Comparison of ENCODE assay signal across 11 cellular contexts in the genomic region with DNA sequence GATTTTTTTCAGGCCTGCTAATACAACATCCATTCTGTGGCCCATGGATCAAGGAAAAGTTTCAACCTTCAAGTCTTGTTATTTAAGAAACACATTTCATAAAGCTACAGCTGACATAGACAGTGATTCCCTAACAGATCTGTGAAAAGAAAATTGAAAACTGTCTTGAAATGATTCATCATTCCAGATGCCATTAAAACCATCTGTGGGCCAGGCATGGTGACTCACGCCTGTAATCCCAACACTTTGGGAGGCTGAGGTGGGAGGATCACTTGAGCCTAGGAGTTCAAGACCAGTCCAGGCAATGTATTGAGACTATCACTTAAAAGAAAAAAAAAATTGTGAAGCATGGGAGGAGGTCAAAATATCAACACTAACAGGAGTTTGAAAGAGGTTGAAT. TPM values are rescaled to one million over a fixed set of nuclear protein-coding genes. Genes with fewer than 3 reads are reported as not detected.
DNase-seq lines count a peak whose midpoint lies in the region; ATAC-seq, FAIRE-seq and TF ChIP-seq lines count a peak whose summit lies in the region.
"Had no signal": no experiment of that assay in that cellular context is flagged by ENCODE, and none has a peak within 500 bp of the region (broad histone marks: within the 10 kb centered on the region; RNA-seq: fewer than 3 reads in every experiment).

No MANE protein-coding gene starts in this region.

- TF ChIP-seq RAD21 in A549 (conservative IDR thresholded peaks at IDR 0.05 in 1 of 2, IDR thresholded peaks at IDR 0.05 in 1 of 2) = no peak

- no peak for TF ChIP-seq POLR2A in A549 (IDR thresholded peaks at IDR 0.05; ENCODE audit: low read length)

- TF ChIP-seq EP300 in A549 (IDR thresholded peaks at IDR 0.05) = no peak

- H3K9me3 ChIP-seq in A549 = no peaks in the 10 kb centered on the region
- no peaks in the 10 kb centered on the region for H3K9me3 ChIP-seq in effector memory CD4-positive, alpha-beta T cell (ENCODE audit: control insufficient read depth, low read length)

- H3K4me2 ChIP-seq in A549 = no peak overlapping the region

- 50% methylated on average over 1 of the region's 1 CpG for WGBS in A549 (ENCODE audit: missing lambda C conversion rate)

- H3K4me1 ChIP-seq in A549 = peaks cover 45% of the 10 kb centered on the region
- peaks cover 22% of the 10 kb centered on the region for H3K4me1 ChIP-seq in effector memory CD4-positive, alpha-beta T cell (ENCODE audit: control insufficient read depth, insufficient read depth, low read length, poor library complexity, severe bottlenecking)

- H3K4me3 ChIP-seq in A549 = no peak overlapping the region
- H3K4me3 ChIP-seq in fibroblast of villous mesenchyme (ENCODE audit: low read depth, low read length) = no peak overlapping the region
- no peak overlapping the region for H3K4me3 ChIP-seq in effector memory CD4-positive, alpha-beta T cell (ENCODE audit: insufficient read depth, low read depth, low read length, poor library complexity, severe bottlenecking)

- POLR2A ChIA-PET in A549 (lab: Yijun Ruan, JAX) = no interaction called here
- POLR2A ChIA-PET in T-cell (lab: Charles Lee) = interaction anchor here in 1 of 2 donors (0.6 kb wide), 1 partner anchor 543 kb away, joined by 6 read pairs; no protein-coding TSS in a partner anchor

- H3K4me1 Mint-ChIP-seq in T-cell = peaks cover 12 to 52% (median 19%) of the 10 kb centered on the region in 3 donors

- ATAC-seq in A549 (peak in 1 of 2 experiments; percentile 34; a peak in 2 of 6 replicates), T-cell (replicated peaks in 1 of 4) (no peak), HG02970 (IDR thresholded peaks at IDR 0.05; ENCODE audit: low FRiP score, unreplicated experiment) (no peak), HG03378 (IDR thresholded peaks at IDR 0.05; ENCODE audit: unreplicated experiment) (no peak)

- no peak for FAIRE-seq in A549 (lab: Jason Lieb, UNC)

- H3K9me3 Mint-ChIP-seq in T-cell = no peaks in the 10 kb centered on the region

- H3K4me3 Mint-ChIP-seq in T-cell = peak overlapping the region; percentile 3 to 58 (median 4)

- CTCF ChIA-PET in A549 (lab: Yijun Ruan, JAX) (interaction anchor here (1.1 to 1.4 kb wide), 2 partner anchors 14 to 39 kb away, joined by 4 to 5 read pairs; no protein-coding TSS in a partner anchor), T-cell (lab: Charles Lee) (interaction anchor here in 1 of 2 donors (0.7 to 1.4 kb wide), 3 partner anchors 40 to 429 kb away, joined by 3 to 8 read pairs (median 4); no protein-coding TSS in a partner anchor)

- H3K27ac ChIP-seq in A549 = no peak overlapping the region; a peak in 1 of 6 replicates
- no peak overlapping the region for H3K27ac ChIP-seq in effector memory CD4-positive, alpha-beta T cell (ENCODE audit: insufficient read depth, low read length, poor library complexity, severe bottlenecking)

- no peaks in the 10 kb centered on the region for H3K36me3 ChIP-seq in effector memory CD4-positive, alpha-beta T cell (ENCODE audit: control insufficient read depth, insufficient read depth, low read length)

- TF ChIP-seq CTCF in A549 (IDR thresholded peaks at IDR 0.05) = no peak
- no peak for TF ChIP-seq CTCF in fibroblast of villous mesenchyme (IDR thresholded peaks at IDR 0.05; ENCODE audit: insufficient read depth, low read depth, low read length)

- H3K27me3 Mint-ChIP-seq in T-cell = no peaks in the 10 kb centered on the region

- H3K27me3 ChIP-seq in effector memory CD4-positive, alpha-beta T cell (replicated peaks; ENCODE audit: control insufficient read depth, insufficient read depth, low read length, poor library complexity, severe bottlenecking) = no peaks in the 10 kb centered on the region

- H3K27ac Mint-ChIP-seq in T-cell = no peak overlapping the region

- H3K36me3 Mint-ChIP-seq in T-cell = peaks cover 20% of the 10 kb centered on the region

- DNase-seq in A549 (ENCODE audit: low read depth in 1 of 2, low spot score in 1 of 2) (peak in 1 of 2 experiments; percentile 18), EL (peak; percentile 80), T-cell (no peak), fibroblast of villous mesenchyme (ENCODE audit: low read depth) (peak; percentile 42), hippocampal formation (lab: John Stamatoyannopoulos, UW) (no peak)
- DNase-seq in effector memory CD4-positive, alpha-beta T cell = no peak
- DNase-seq: dermis blood vessel endothelial cell; NCI-H524 treated with DMSO at 0.1 percent for 48 hours; stimulated activated CD4-positive, alpha-beta T cell treated with anti-CD3 and anti-CD28 coated beads, Interleukin-2, amount 100 ng/mL, for 48 hours had no signal

TF ChIP-seq in A549, 52 proteins besides CTCF, POLR2A, EP300 and RAD21:
- TF ChIP-seq FOSB (CRISPR knock-in tag; IDR thresholded peaks at IDR 0.05) = no peak
- TF ChIP-seq ZNF302 (CRISPR knock-in tag; IDR thresholded peaks at IDR 0.05) = no peak
- no peak for TF ChIP-seq HOXB13 (CRISPR knock-in tag; IDR thresholded peaks at IDR 0.05; ENCODE audit: low read depth)
- no peak for TF ChIP-seq FOSL2 (IDR thresholded peaks at IDR 0.05)
- peak; percentile 76 for TF ChIP-seq FOSL2 (CRISPR knock-in tag; IDR thresholded peaks at IDR 0.05)

RNA-seq across cellular contexts. Expression of a gene that starts 6.0 kb away (rescaled TPM):
- 14.1 and 15.2 TPM in 2 replicates for polyA plus RNA-seq in A549 (2011; rRNA removed)
- 2.3 and 2.4 TPM in 2 replicates for polyA plus RNA-seq in A549 (2012; cell fraction: cytosol; rRNA removed)
- 3.0 and 3.5 TPM in 2 replicates for polyA plus RNA-seq in A549 (2012; cell fraction: nucleus; rRNA removed)
- polyA plus RNA-seq in A549 (2017; fragmentation: RNase III; extraction: RNeasy Plus Mini Kit Qiagen cat#74134 plus additional on column Dnase treatment) = 5.9 to 6.4 TPM (median 5.9 TPM) in 3 replicates
- polyA minus RNA-seq in A549 (2011; rRNA and poly(A)+ RNA removed) = 31.0 and 34.0 TPM in 2 replicates
- 100 to 1,000 TPM in 1 of 5 donors, 10 to 100 TPM in 4; 82.9 to 122 (median 87.7) TPM for total RNA-seq in T-cell
- total RNA-seq in fibroblast of villous mesenchyme = 15.8 and 21.6 TPM in 2 replicates

Comparison
In these comparisons a context has a peak if more than half of its experiments do, and no peak if none do; other contexts are left out.
1. DNase-seq: peak in EL (single experiment) and fibroblast of villous mesenchyme (single experiment); none in T-cell (0 of 34), hippocampal formation (0 of 2) and effector memory CD4-positive, alpha-beta T cell (0 of 3).